ENCODE assay signal across 9 cellular contexts in genomic region chr1:50605186-50605875, GRCh38.
DNase-seq lines count a peak whose midpoint lies in the region; ATAC-seq, FAIRE-seq and TF ChIP-seq lines count a peak whose summit lies in the region.
"Had no signal": no experiment of that assay in that cellular context is flagged by ENCODE, and none has a peak within 500 bp of the region (broad histone marks: within the 10 kb centered on the region; RNA-seq: fewer than 3 reads in every experiment).

No MANE protein-coding gene starts in this region.

- no peaks in the 10 kb centered on the region for H3K36me3 ChIP-seq in bronchial epithelial cell (ENCODE audit: control insufficient read depth, insufficient read depth, low read length)
- H3K36me3 ChIP-seq in naive thymus-derived CD4-positive, alpha-beta T cell (ENCODE audit: control insufficient read depth in 2 of 3, insufficient read depth in 3 of 3, low read length in 3 of 3) = no peaks in the 10 kb centered on the region
- H3K36me3 ChIP-seq: SJSA1 had no signal

- no peaks in the 10 kb centered on the region for H3K9me3 Mint-ChIP-seq in nephron progenitor cell
- H3K9me3 Mint-ChIP-seq in naive thymus-derived CD4-positive, alpha-beta T cell = no peaks in the 10 kb centered on the region

- in situ Hi-C loops in G401 (cut with HindIII; ENCODE audit: low sequenced_read_pairs) = no loop called here

- H3K4me1 ChIP-seq in naive thymus-derived CD4-positive, alpha-beta T cell (ENCODE audit: control insufficient read depth in 2 of 2, insufficient read depth in 2 of 2, low read length in 2 of 2) = no peaks in the 10 kb centered on the region

- no peaks in the 10 kb centered on the region for H3K4me1 Mint-ChIP-seq in nephron progenitor cell
- H3K4me1 Mint-ChIP-seq in naive thymus-derived CD4-positive, alpha-beta T cell = peaks cover 0 to 2% (median 0%) of the 10 kb centered on the region in 7 donors

- H3K4me3 ChIP-seq in bronchial epithelial cell (ENCODE audit: low read depth, low read length) = no peak overlapping the region
- H3K4me3 ChIP-seq in naive thymus-derived CD4-positive, alpha-beta T cell (ENCODE audit: low read length) = no peak overlapping the region
- H3K4me3 ChIP-seq: SJSA1 had no signal

- H3K27ac Mint-ChIP-seq in nephron progenitor cell = no peak overlapping the region
- no peak overlapping the region for H3K27ac Mint-ChIP-seq in naive thymus-derived CD4-positive, alpha-beta T cell

- POLR2A ChIA-PET in naive thymus-derived CD4-positive, alpha-beta T cell (lab: Charles Lee) = no interaction called here

- no peaks in the 10 kb centered on the region for H3K27me3 Mint-ChIP-seq in nephron progenitor cell (ENCODE audit: low read depth, poor library complexity)
- H3K27me3 Mint-ChIP-seq in naive thymus-derived CD4-positive, alpha-beta T cell = no peaks in the 10 kb centered on the region

- intact Hi-C loops in naive thymus-derived CD4-positive, alpha-beta T cell (cut with micrococcal nuclease) = loop anchor here in 1 of 2 donors (1.0 to 5.0 kb wide), 2 partner anchors 183 to 237 kb away; partner anchors contain the start of gene DMRTA2

- FAIRE-seq in bronchial epithelial cell (lab: Jason Lieb, UNC) = no peak

- CTCF ChIA-PET in naive thymus-derived CD4-positive, alpha-beta T cell (lab: Charles Lee) = no interaction called here

- no peak overlapping the region for H3K27ac ChIP-seq in naive thymus-derived CD4-positive, alpha-beta T cell (ENCODE audit: low read depth, low read length)
- H3K27ac ChIP-seq: SJSA1 had no signal

- no peak overlapping the region for H3K4me3 Mint-ChIP-seq in nephron progenitor cell
- no peak overlapping the region for H3K4me3 Mint-ChIP-seq in naive thymus-derived CD4-positive, alpha-beta T cell

- H3K36me3 Mint-ChIP-seq in nephron progenitor cell (ENCODE audit: low read depth) = no peaks in the 10 kb centered on the region
- H3K36me3 Mint-ChIP-seq in naive thymus-derived CD4-positive, alpha-beta T cell = peaks cover 0 to 13% (median 0%) of the 10 kb centered on the region in 5 donors

- DNase-seq in DMS 273 (lab: John Stamatoyannopoulos, UW; ENCODE audit: unreplicated experiment) (peak; percentile 67), HCEC 1CT (peak; percentile 24), NCI-H2227 treated with DMSO at 0.1 percent for 48 hours (lab: John Stamatoyannopoulos, UW) (peak; percentile 21), bronchial epithelial cell (ENCODE audit: low read depth) (peak; percentile 59), nephron progenitor cell (no peak), amygdala (lab: John Stamatoyannopoulos, UW) (no peak), G401 (ENCODE audit: low spot score) (no peak)
- DNase-seq in naive thymus-derived CD4-positive, alpha-beta T cell = no peak

- H3K27me3 ChIP-seq in bronchial epithelial cell (ENCODE audit: control insufficient read depth, insufficient read depth, low read length) = no peaks in the 10 kb centered on the region
- no peaks in the 10 kb centered on the region for H3K27me3 ChIP-seq in naive thymus-derived CD4-positive, alpha-beta T cell (ENCODE audit: control insufficient read depth in 2 of 2, insufficient read depth in 2 of 2, low read length in 2 of 2)
- H3K27me3 ChIP-seq: SJSA1 had no signal

- H3K9me3 ChIP-seq in naive thymus-derived CD4-positive, alpha-beta T cell (ENCODE audit: control insufficient read depth in 2 of 3, low read length in 3 of 3) = no peaks in the 10 kb centered on the region
- H3K9me3 ChIP-seq: SJSA1 had no signal

- ATAC-seq in naive thymus-derived CD4-positive, alpha-beta T cell = no peak

- TF ChIP-seq CTCF in bronchial epithelial cell (IDR thresholded peaks at IDR 0.05; ENCODE audit: insufficient read depth, low read length, severe bottlenecking) (peak; percentile 59), nephron progenitor cell (IDR thresholded peaks at IDR 0.05) (peak; percentile 27)

Comparison
In these comparisons a context has a peak if more than half of its experiments do, and no peak if none do; other contexts are left out.
1. DNase-seq: peak in DMS 273 (single experiment), HCEC 1CT (single experiment), NCI-H2227 treated with DMSO at 0.1 percent for 48 hours (single experiment) and bronchial epithelial cell (single experiment); none in nephron progenitor cell (single experiment), amygdala (0 of 56), naive thymus-derived CD4-positive, alpha-beta T cell (0 of 9) and G401 (single experiment).